Comparison of ENCODE assay signal across 8 cellular contexts in genomic region chr10:107409517-107409916, GRCh38.
DNase-seq lines count a peak whose midpoint lies in the region; ATAC-seq and TF ChIP-seq lines count a peak whose summit lies in the region.

No MANE protein-coding gene starts in this region.

- no peak overlapping the region for H3K27ac Mint-ChIP-seq in H9

- H2BK12ac ChIP-seq in H9 (ENCODE audit: insufficient read length, low read depth, low read length), result no peak overlapping the region
- no peak overlapping the region for H2BK12ac ChIP-seq in neuronal stem cell (ENCODE audit: low read length)

- no peak overlapping the region for H3K4me3 ChIP-seq in osteoblast (ENCODE audit: insufficient read depth, low read length)
- no peak overlapping the region for H3K4me3 ChIP-seq in neuronal stem cell (ENCODE audit: low read length in 2 of 2)
- H3K4me3 ChIP-seq in aorta (ENCODE audit: low read length in 2 of 2), result no peak overlapping the region

- no peak overlapping the region for H2AFZ ChIP-seq in H9 (ENCODE audit: low read length)
- no peak overlapping the region for H2AFZ ChIP-seq in osteoblast (ENCODE audit: low read length)
- H2AFZ ChIP-seq in neuronal stem cell (ENCODE audit: low read length), result no peak overlapping the region

- H3K56ac ChIP-seq in H9 (ENCODE audit: insufficient read length, low read depth, low read length), result no peak overlapping the region

- H3K9me3 ChIP-seq in H9 (ENCODE audit: control insufficient read depth, low read depth, low read length), result no peaks in the 10 kb centered on the region
- H3K9me3 ChIP-seq in osteoblast (ENCODE audit: low read depth, low read length), result no peaks in the 10 kb centered on the region
- no peaks in the 10 kb centered on the region for H3K9me3 ChIP-seq in neuronal stem cell (replicated peaks in 1 of 2; ENCODE audit: control insufficient read depth in 2 of 2, insufficient read depth in 1 of 2, low read depth in 1 of 2, low read length in 2 of 2)
- no peaks in the 10 kb centered on the region for H3K9me3 ChIP-seq in aorta (ENCODE audit: control insufficient read depth, low read length)

- H3K4me1 Mint-ChIP-seq in H9, result peaks cover 0 to 3% of the 10 kb centered on the region in 2 experiments; a peak in 2 of 4 replicates

- no peak overlapping the region for H3K27ac ChIP-seq in H9 (ENCODE audit: insufficient read length, low read depth, low read length)
- H3K27ac ChIP-seq in osteoblast (ENCODE audit: low read depth, low read length), result no peak overlapping the region
- no peak overlapping the region for H3K27ac ChIP-seq in neuronal stem cell (replicated peaks; ENCODE audit: low read length)
- no peak overlapping the region for H3K27ac ChIP-seq in aorta (ENCODE audit: low read depth in 1 of 2, low read length in 2 of 2)

- H3K4ac ChIP-seq in H9 (ENCODE audit: low read depth, low read length) (no peak overlapping the region), neuronal stem cell (ENCODE audit: low read length) (no peak overlapping the region)

- H2BK15ac ChIP-seq in H9 (ENCODE audit: low read depth, low read length) (no peak overlapping the region), neuronal stem cell (ENCODE audit: low read length) (no peak overlapping the region)

- no peaks in the 10 kb centered on the region for H3K36me3 Mint-ChIP-seq in H9 (ENCODE audit: insufficient read depth in 1 of 3, low read depth in 3 of 3)

- H4K8ac ChIP-seq in H9 (replicated peaks; ENCODE audit: insufficient read length, low read depth, low read length) (no peak overlapping the region), neuronal stem cell (ENCODE audit: low read depth, low read length) (no peak overlapping the region)

- H3K36me3 ChIP-seq in osteoblast (ENCODE audit: insufficient read depth, low read length) (no peaks in the 10 kb centered on the region), neuronal stem cell (replicated peaks in 1 of 2; ENCODE audit: control insufficient read depth in 2 of 2, insufficient read depth in 2 of 2, low read length in 2 of 2) (no peaks in the 10 kb centered on the region), aorta (ENCODE audit: control insufficient read depth in 1 of 2, insufficient read depth in 2 of 2, low read length in 1 of 2) (no peaks in the 10 kb centered on the region)

- intact Hi-C loops in left colon (cut with DNase I, micrococcal nuclease), result loop anchor here in 1 of 2 donors (10.0 kb wide), 1 partner anchor 405 kb away; no protein-coding TSS in a partner anchor
- intact Hi-C loops in aorta (cut with DNase I), result no loop called here

- H3K9ac ChIP-seq in H9 (ENCODE audit: extremely low read depth, insufficient read length, low read length) (no peak overlapping the region), neuronal stem cell (ENCODE audit: low read depth, low read length, poor library complexity) (no peak overlapping the region)

- no peaks in the 10 kb centered on the region for H3K27me3 ChIP-seq in H9 (ENCODE audit: insufficient read depth, low read length)
- no peaks in the 10 kb centered on the region for H3K27me3 ChIP-seq in osteoblast (ENCODE audit: insufficient read depth, low read length)
- no peaks in the 10 kb centered on the region for H3K27me3 ChIP-seq in neuronal stem cell (ENCODE audit: control insufficient read depth in 3 of 3, insufficient read depth in 3 of 3, low read depth in 1 of 3, low read length in 3 of 3)
- no peaks in the 10 kb centered on the region for H3K27me3 ChIP-seq in aorta (ENCODE audit: control insufficient read depth in 1 of 2, insufficient read depth in 2 of 2, low read length in 1 of 2)

- H3K9me3 Mint-ChIP-seq in H9, result no peaks in the 10 kb centered on the region

- no peak overlapping the region for H2BK5ac ChIP-seq in H9 (ENCODE audit: insufficient read length, low read length)
- H2BK5ac ChIP-seq in neuronal stem cell (ENCODE audit: low read length), result no peak overlapping the region

- H3K4me2 ChIP-seq in H9 (ENCODE audit: insufficient read depth, insufficient read length, low read length) (no peak overlapping the region), osteoblast (ENCODE audit: insufficient read depth, low read length) (no peak overlapping the region), neuronal stem cell (ENCODE audit: insufficient read depth, low read length, poor library complexity, severe bottlenecking) (no peak overlapping the region)

- no peaks in the 10 kb centered on the region for H4K20me1 ChIP-seq in H9 (ENCODE audit: control insufficient read depth, insufficient read depth, insufficient read length)
- H4K20me1 ChIP-seq in osteoblast (ENCODE audit: insufficient read depth, low read length), result no peaks in the 10 kb centered on the region

- no peak overlapping the region for H3K18ac ChIP-seq in H9 (ENCODE audit: insufficient read length, low read depth, low read length)
- H3K18ac ChIP-seq in neuronal stem cell (ENCODE audit: low read length), result no peak overlapping the region

- H4K91ac ChIP-seq in H9 (ENCODE audit: insufficient read length, low read depth, low read length), result no peak overlapping the region
- H4K91ac ChIP-seq in neuronal stem cell (ENCODE audit: low read depth, low read length, poor library complexity), result no peak overlapping the region

- H3K4me3 Mint-ChIP-seq in H9, result no peak overlapping the region

- H3K4me1 ChIP-seq in H9 (ENCODE audit: insufficient read depth, low read length) (no peaks in the 10 kb centered on the region), osteoblast (ENCODE audit: insufficient read depth, low read length) (no peaks in the 10 kb centered on the region), neuronal stem cell (ENCODE audit: control insufficient read depth in 2 of 2, insufficient read depth in 1 of 2, low read depth in 1 of 2, low read length in 2 of 2) (no peaks in the 10 kb centered on the region), aorta (ENCODE audit: control insufficient read depth in 1 of 2, insufficient read depth in 2 of 2, low read length in 2 of 2) (no peaks in the 10 kb centered on the region)

- no peaks in the 10 kb centered on the region for H3K79me2 ChIP-seq in H9 (ENCODE audit: insufficient read depth, low read length)
- no peaks in the 10 kb centered on the region for H3K79me2 ChIP-seq in osteoblast (ENCODE audit: insufficient read depth, low read length)

- H2AK5ac ChIP-seq in H9 (ENCODE audit: insufficient read length, low read length), result no peak overlapping the region
- no peak overlapping the region for H2AK5ac ChIP-seq in neuronal stem cell (ENCODE audit: low read depth, low read length)

- H3K23ac ChIP-seq in H9 (ENCODE audit: insufficient read length, low read depth, low read length) (no peak overlapping the region), neuronal stem cell (ENCODE audit: low read depth, low read length, poor library complexity) (no peak overlapping the region)

- no peak overlapping the region for H4K5ac ChIP-seq in H9 (ENCODE audit: insufficient read length, low read depth, low read length)

- H3K14ac ChIP-seq in H9 (ENCODE audit: insufficient read depth, low read length) (no peak overlapping the region), neuronal stem cell (ENCODE audit: low read length) (no peak overlapping the region)

- H3K23me2 ChIP-seq in H9 (ENCODE audit: insufficient read length, low read depth, low read length, poor library complexity, severe bottlenecking), result no peaks in the 10 kb centered on the region

- H3T11ph ChIP-seq in H9 (ENCODE audit: low read length), result no peak overlapping the region

- WGBS in H9 (ENCODE audit: extremely low coverage, insufficient read length, low lambda C conversion rate), result no CpG with 5 or more reads among the region's 5 CpGs
- no CpG with 5 or more reads among the region's 5 CpGs for WGBS in neuronal stem cell (ENCODE audit: extremely low coverage in 2 of 2, insufficient read length in 2 of 2, insufficient replicate concordance in 1 of 2), 2 donors
- 53 to 55% methylated on average over 5 of the region's 5 CpGs for WGBS in aorta, 2 donors

- no peaks in the 10 kb centered on the region for H3K79me1 ChIP-seq in H9 (ENCODE audit: insufficient read depth, low read depth, low read length, poor library complexity, severe bottlenecking)
- no peaks in the 10 kb centered on the region for H3K79me1 ChIP-seq in neuronal stem cell (ENCODE audit: low read depth, low read length)

- TF ChIP-seq CTCF in H9 (conservative IDR thresholded peaks at IDR 0.05), result peak; percentile 57
- TF ChIP-seq CTCF in osteoblast (IDR thresholded peaks at IDR 0.05; ENCODE audit: extremely low read depth, low read depth, low read length), result no peak

- H2BK120ac ChIP-seq in H9 (ENCODE audit: low read depth, low read length, poor library complexity, severe bottlenecking) (no peak overlapping the region), neuronal stem cell (ENCODE audit: low read depth, low read length) (no peak overlapping the region)

- H3K27me3 Mint-ChIP-seq in H9 (ENCODE audit: low read depth), result no peaks in the 10 kb centered on the region

- peak; percentile 71 for ATAC-seq in left colon
- no peak for ATAC-seq in aorta (ENCODE audit: low FRiP score)

- no peak overlapping the region for H2BK20ac ChIP-seq in H9 (ENCODE audit: low read depth, low read length, poor library complexity, severe bottlenecking)

- DNase-seq in EH (ENCODE audit: low read depth), result peak; percentile 50
- DNase-seq in H9, result no peak
- peak; percentile 13 for DNase-seq in RPMI8226
- DNase-seq in left colon, result peak in 1 of 2 donors; percentile 26
- no peak for DNase-seq in activated naive CD4-positive, alpha-beta T cell treated with Interleukin-2 at 50 U/mL for 16 hours
- no peak for DNase-seq in osteoblast (ENCODE audit: insufficient read length, low spot score, missing footprints)
- DNase-seq in neuronal stem cell (ENCODE audit: low spot score), result no peak
- no peak for DNase-seq in aorta

Comparison
In these comparisons a context has a peak if more than half of its experiments do, and no peak if none do; other contexts are left out.
1. DNase-seq: peak in EH (single experiment) and RPMI8226 (single experiment); none in H9 (single experiment), activated naive CD4-positive, alpha-beta T cell treated with Interleukin-2 at 50 U/mL for 16 hours (single experiment), osteoblast (single experiment), neuronal stem cell (single experiment) and aorta (0 of 2).